Comparison of ENCODE assay signal across 13 cellular contexts in the genomic region with DNA sequence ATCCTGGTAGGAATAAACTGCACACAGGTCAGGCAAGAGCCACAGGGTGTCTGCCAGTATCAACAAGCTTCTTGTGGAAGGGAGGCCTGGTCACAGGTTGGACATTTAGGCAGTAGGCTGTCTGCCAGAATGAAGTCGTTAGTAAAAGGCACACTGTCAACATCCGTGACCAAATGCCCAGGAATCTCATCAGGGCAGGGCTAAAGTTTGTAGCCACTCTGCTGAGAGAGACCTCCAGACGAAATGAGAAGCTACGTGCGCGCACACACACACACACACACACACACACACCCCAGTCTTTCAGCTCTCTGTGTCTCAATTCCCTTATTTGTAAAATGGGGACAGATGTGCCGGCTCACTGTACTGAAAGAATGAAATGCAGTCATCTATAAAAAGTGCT.
"Had no signal": no experiment of that assay in that cellular context is flagged by ENCODE, and none has a peak within 500 bp of the region (broad histone marks: within the 10 kb centered on the region; RNA-seq: fewer than 3 reads in every experiment).

No MANE protein-coding gene starts in this region.

- H3K36me3 ChIP-seq: esophagus squamous epithelium, heart left ventricle, left ventricle myocardium inferior, WERI-Rb-1 had no signal

- H3K27me3 ChIP-seq: esophagus squamous epithelium had no signal

- DNase-seq: activated CD4-positive, alpha-beta T cell treated with anti-CD3 and anti-CD28 coated beads for 4 hours; activated CD8-positive, alpha-beta memory T cell treated with anti-CD3 and anti-CD28 coated beads, Interleukin-2, amount 50 U/mL, for 4 hours; activated CD8-positive, alpha-beta T cell treated with anti-CD3 and anti-CD28 coated beads for 36 hours; activated naive CD4-positive, alpha-beta T cell; aorta; esophagus squamous epithelium; foreskin melanocyte; heart left ventricle; left ventricle myocardium inferior; mesendoderm; WERI-Rb-1 had no signal

- H3K4me1 ChIP-seq: esophagus squamous epithelium, heart left ventricle, left ventricle myocardium inferior, parathyroid adenoma had no signal

- H3K27ac ChIP-seq: esophagus squamous epithelium, heart left ventricle, left ventricle myocardium inferior, parathyroid adenoma, skin epidermis, WERI-Rb-1 had no signal

- H3K4me3 ChIP-seq: esophagus squamous epithelium, heart left ventricle, left ventricle myocardium inferior, skin epidermis had no signal

- H3K9me3 ChIP-seq: esophagus squamous epithelium, heart left ventricle, left ventricle myocardium inferior had no signal
